In genomic region chr14:60301685-60302084, GRCh38 we compare ENCODE assay signal across 21 cellular contexts.
"Had no signal": no experiment of that assay in that cellular context is flagged by ENCODE, and none has a peak within 500 bp of the region (broad histone marks: within the 10 kb centered on the region; RNA-seq: fewer than 3 reads in every experiment).

No MANE protein-coding gene starts in this region.

- H3K4me3 ChIP-seq: adrenal gland, ascending aorta, colonic mucosa, dorsolateral prefrontal cortex, esophagus squamous epithelium, stomach, suprapubic skin, transverse colon, vagina had no signal

- H3K27ac ChIP-seq: adrenal gland, ascending aorta, brain microvascular endothelial cell, colonic mucosa, dorsolateral prefrontal cortex, esophagus squamous epithelium, stomach, suprapubic skin, transverse colon, vagina had no signal

- H3K4me1 ChIP-seq: adrenal gland, ascending aorta, colonic mucosa, esophagus squamous epithelium, suprapubic skin, vagina had no signal

- ATAC-seq: activated T-cell treated with anti-CD3 and anti-CD28 coated beads, Interleukin-2, amount 50 U/mL, for 4 hours; effector memory CD8-positive, alpha-beta T cell; left lobe of liver; natural killer cell treated with Interleukin-12 subunit alpha and Interleukin-12 subunit beta and Interleukin-15 and Interleukin-18, amount 100 ng/mL, for 72 hours; WTC11 had no signal

- H3K27me3 ChIP-seq: adrenal gland, ascending aorta, brain microvascular endothelial cell, colonic mucosa, dorsolateral prefrontal cortex, esophagus squamous epithelium, stomach, suprapubic skin, transverse colon, vagina had no signal

- H3K36me3 ChIP-seq: adrenal gland, ascending aorta, brain microvascular endothelial cell, colonic mucosa, stomach, suprapubic skin, transverse colon, vagina had no signal

- DNase-seq: activated CD4-positive, alpha-beta T cell treated with anti-CD3 and anti-CD28 coated beads, Interleukin-2, amount 50 U/mL, for 4 hours; activated CD8-positive, alpha-beta memory T cell treated with anti-CD3 and anti-CD28 coated beads, Interleukin-2, amount 50 U/mL, for 48 hours; activated naive CD4-positive, alpha-beta T cell; activated T-cell treated with anti-CD3 and anti-CD28 coated beads, Interleukin-2, amount 50 U/mL, for 4 hours; adrenal gland; brain microvascular endothelial cell; colonic mucosa; dorsolateral prefrontal cortex; effector memory CD8-positive, alpha-beta T cell; esophagus squamous epithelium; kidney; stimulated activated CD4-positive, alpha-beta T cell treated with anti-CD3 and anti-CD28 coated beads, Interleukin-4, amount 100 ng/mL, for 24 hours; stomach; T1000; transverse colon had no signal
